8 cellular contexts compared by ENCODE assay signal in the genomic region with DNA sequence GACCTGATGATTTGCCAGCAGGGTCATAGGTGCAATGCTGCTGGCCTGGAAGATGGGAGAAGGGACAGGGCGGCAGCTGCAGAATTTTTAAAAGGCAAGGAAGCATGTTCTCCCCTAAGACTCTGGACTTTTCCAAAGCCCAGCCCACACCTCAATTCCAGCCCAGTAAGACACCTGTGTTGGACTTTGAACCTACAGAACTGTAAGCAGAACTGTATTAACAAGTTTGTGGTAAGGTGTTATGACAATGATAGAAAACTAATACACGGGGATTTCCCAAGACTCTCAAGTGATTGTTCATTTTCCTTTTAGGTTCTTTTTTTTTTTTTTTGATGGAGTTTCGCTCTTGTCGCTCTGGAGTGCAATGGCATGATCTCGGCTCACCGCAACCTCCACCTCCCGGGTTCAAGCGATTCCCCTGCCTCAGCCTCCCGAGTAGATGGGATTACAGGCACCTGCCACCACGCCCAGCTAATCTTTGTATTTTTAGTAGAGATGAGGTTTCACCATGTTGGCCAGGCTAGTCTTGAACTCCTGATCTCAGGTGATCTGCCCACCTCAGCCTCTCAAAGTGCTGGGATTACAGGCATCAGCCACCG. TPM values are rescaled to one million over a fixed set of nuclear protein-coding genes. Genes with fewer than 3 reads are reported as not detected.
DNase-seq lines count a peak whose midpoint lies in the region; FAIRE-seq and TF ChIP-seq lines count a peak whose summit lies in the region.
"Not testable (repeated sequence)": the region's sequence is repeated elsewhere in the genome, so short reads cannot be mapped to it uniquely, and the experiment has no call there.
"Had no signal": no experiment of that assay in that cellular context is flagged by ENCODE, and none has a peak within 500 bp of the region (broad histone marks: within the 10 kb centered on the region; RNA-seq: fewer than 3 reads in every experiment).

No MANE protein-coding gene starts in this region.

- peak; percentile 40 for FAIRE-seq in GM12891 (lab: Jason Lieb, UNC)

- not testable (repeated sequence) for H3K27me3 ChIP-seq in colonic mucosa; muscle layer of duodenum (ENCODE audit: low read depth, low read length)

- H3K27ac ChIP-seq in colonic mucosa = peak overlapping the region; percentile 60
- H3K27ac ChIP-seq in muscle layer of duodenum (ENCODE audit: low read length) = peak overlapping the region; percentile 36

- intact Hi-C loops in activated CD4-positive, alpha-beta memory T cell treated with anti-CD3 and anti-CD28 coated beads for 36 hours (cut with micrococcal nuclease) = loop anchor here (1.0 to 5.0 kb wide), 3 partner anchors 34 to 91 kb away; partner anchors contain the start of gene NDUFA6
- intact Hi-C loops in colonic mucosa (cut with DNase I) = not testable (repeated sequence)

- not testable (repeated sequence) for TF ChIP-seq POLR2A in GM12891 (IDR thresholded peaks at IDR 0.05; ENCODE audit: low read depth, low read length)

- not testable (repeated sequence) for H3K36me3 ChIP-seq in colonic mucosa; muscle layer of duodenum (ENCODE audit: control insufficient read depth in 1 of 2, insufficient read depth in 2 of 2, low read length in 2 of 2)

- not testable (repeated sequence) for H3K36me3 Mint-ChIP-seq in activated CD4-positive, alpha-beta memory T cell treated with anti-CD3 and anti-CD28 coated beads for 36 hours

- CTCF ChIA-PET in activated CD4-positive, alpha-beta memory T cell treated with anti-CD3 and anti-CD28 coated beads for 36 hours (lab: Charles Lee) = interaction anchor here (0.7 to 2.7 kb wide), 4 partner anchors 9 to 254 kb away, joined by 3 to 13 read pairs (median 3); no protein-coding TSS in a partner anchor

- H3K4me3 ChIP-seq in colonic mucosa; muscle layer of duodenum (ENCODE audit: low read depth in 1 of 2, low read length in 2 of 2): not testable (repeated sequence)

- DNase-seq in GM12891 (ENCODE audit: insufficient read length, low spot score) = not testable (repeated sequence)
- DNase-seq in T-helper 1 cell (peak in 3 of 5 donors; percentile 5 to 47 (median 8)), colonic mucosa (peak; percentile 62)
- peak; percentile 64 for DNase-seq in activated CD4-positive, alpha-beta memory T cell treated with anti-CD3 and anti-CD28 coated beads for 36 hours
- peak; percentile 76 for DNase-seq in activated effector memory CD4-positive, alpha-beta T cell treated with anti-CD3 and anti-CD28 coated beads, Interleukin-2, amount 50 U/mL, for 16 hours
- DNase-seq in stimulated activated naive CD4-positive, alpha-beta T cell treated with Interleukin-2 at 50 U/mL for 16 hours (lab: John Stamatoyannopoulos, UW) = peak; percentile 18

- not testable (repeated sequence) for H3K27me3 Mint-ChIP-seq in activated CD4-positive, alpha-beta memory T cell treated with anti-CD3 and anti-CD28 coated beads for 36 hours

- peak overlapping the region; percentile 76 for H3K27ac Mint-ChIP-seq in activated CD4-positive, alpha-beta memory T cell treated with anti-CD3 and anti-CD28 coated beads for 36 hours

- peak overlapping the region; percentile 27 for H3K4me3 Mint-ChIP-seq in activated CD4-positive, alpha-beta memory T cell treated with anti-CD3 and anti-CD28 coated beads for 36 hours

- TF ChIP-seq CTCF in colonic mucosa (IDR thresholded peaks at IDR 0.05) = not testable (repeated sequence)

- not testable (repeated sequence) for H3K9me3 Mint-ChIP-seq in activated CD4-positive, alpha-beta memory T cell treated with anti-CD3 and anti-CD28 coated beads for 36 hours

- H3K4me1 ChIP-seq in colonic mucosa; muscle layer of duodenum (ENCODE audit: control insufficient read depth in 1 of 2, insufficient read depth in 2 of 2, low read length in 2 of 2): not testable (repeated sequence)

- not testable (repeated sequence) for H3K9me3 ChIP-seq in colonic mucosa; muscle layer of duodenum (ENCODE audit: control insufficient read depth in 1 of 2, low read length in 2 of 2)

- POLR2A ChIA-PET in activated CD4-positive, alpha-beta memory T cell treated with anti-CD3 and anti-CD28 coated beads for 36 hours (lab: Charles Lee) = interaction anchor here (1.1 to 1.5 kb wide), 2 partner anchors 34 to 62 kb away, joined by 3 to 4 read pairs; no protein-coding TSS in a partner anchor

- H3K4me1 Mint-ChIP-seq in activated CD4-positive, alpha-beta memory T cell treated with anti-CD3 and anti-CD28 coated beads for 36 hours (ENCODE audit: low read depth) = peaks cover 95% of the 10 kb centered on the region

- H3K9ac ChIP-seq in colonic mucosa (ENCODE audit: low read depth in 2 of 2, low read length in 2 of 2) = not testable (repeated sequence)

RNA-seq across cellular contexts. Expression of gene CYP2D6, which starts 53.0 kb away (rescaled TPM):
- 1.1 TPM for polyA plus RNA-seq in GM12891 (2012; ENCODE audit: low read depth, missing spikeins)
- 1 to 10 TPM; 1.5 to 1.9 TPM for total RNA-seq in activated CD4-positive, alpha-beta memory T cell treated with anti-CD3 and anti-CD28 coated beads for 36 hours
- 1 to 10 TPM; 2.2 to 2.9 TPM for total RNA-seq in colonic mucosa
- total RNA-seq: skeletal muscle tissue had no signal
